ENCODE assay signal across 10 cellular contexts in genomic region chr19:46478356-46478986, GRCh38. TPM values are rescaled to one million over a fixed set of nuclear protein-coding genes. Genes with fewer than 3 reads are reported as not detected.
DNase-seq lines count a peak whose midpoint lies in the region; ATAC-seq and TF ChIP-seq lines count a peak whose summit lies in the region.
"Had no signal": no experiment of that assay in that cellular context is flagged by ENCODE, and none has a peak within 500 bp of the region (broad histone marks: within the 10 kb centered on the region; RNA-seq: fewer than 3 reads in every experiment).

No MANE protein-coding gene starts in this region.

- TF ChIP-seq CTCF in colonic mucosa (IDR thresholded peaks at IDR 0.05), result no peak

- no peaks in the 10 kb centered on the region for H3K9me3 ChIP-seq in colonic mucosa

- intact Hi-C loops in colonic mucosa (cut with DNase I), result no loop called here

- no peaks in the 10 kb centered on the region for H3K4me1 ChIP-seq in colonic mucosa

- H3K9ac ChIP-seq in colonic mucosa (ENCODE audit: low read depth in 2 of 2, low read length in 2 of 2), result no peak overlapping the region

- DNase-seq in DMS 273 (lab: John Stamatoyannopoulos, UW; ENCODE audit: unreplicated experiment) (peak; percentile 71), DMS 273 treated with DMSO at 0.1 percent for 48 hours (lab: John Stamatoyannopoulos, UW) (no peak), NCI-H1105 treated with DMSO at 0.1 percent for 48 hours (lab: John Stamatoyannopoulos, UW) (peak; percentile 74), amygdala (lab: John Stamatoyannopoulos, UW) (peak in 30 of 56 donors; percentile 6 to 79 (median 50)), middle frontal gyrus (ENCODE audit: extremely low spot score, low spot score) (peak; percentile 85), colonic mucosa (no peak)

- no peak overlapping the region for H3K4me3 ChIP-seq in colonic mucosa

- no peaks in the 10 kb centered on the region for H3K36me3 ChIP-seq in colonic mucosa

- ATAC-seq in HG02678 (IDR thresholded peaks at IDR 0.05; ENCODE audit: unreplicated experiment) (no peak), HG02870 (IDR thresholded peaks at IDR 0.05; ENCODE audit: unreplicated experiment) (no peak)

- no peak overlapping the region for H3K27ac ChIP-seq in colonic mucosa
- H3K27ac ChIP-seq: 22Rv1 had no signal

- H3K27me3 ChIP-seq in colonic mucosa, result no peaks in the 10 kb centered on the region

RNA-seq across cellular contexts. Expression of gene PNMA8A, which starts 7.1 kb away (rescaled TPM):
- 1 to 10 TPM in 1 of 2 donors, under 1 TPM in 1; 0.35 to 1.2 TPM for total RNA-seq in colonic mucosa

RNA-seq across cellular contexts. Expression of gene PNMA8B, which starts 17.2 kb away (rescaled TPM):
- under 1 TPM; 0.27 to 0.29 TPM for total RNA-seq in colonic mucosa

RNA-seq across cellular contexts. Expression of gene PNMA8C, which starts 49.7 kb away (rescaled TPM):
- total RNA-seq in colonic mucosa, result under 1 TPM in 1 of 2 donors, not detected in 1; 0.08 TPM
- total RNA-seq: activated CD8-positive, alpha-beta memory T cell treated with anti-CD3 and anti-CD28 coated beads for 36 hours had no signal

Comparison
In these comparisons a context has a peak if more than half of its experiments do, and no peak if none do; other contexts are left out.
1. DNase-seq: peak in DMS 273 (single experiment), NCI-H1105 treated with DMSO at 0.1 percent for 48 hours (single experiment), amygdala (30 of 56) and middle frontal gyrus (single experiment); none in DMS 273 treated with DMSO at 0.1 percent for 48 hours (single experiment) and colonic mucosa (single experiment).